10 cellular contexts compared by ENCODE assay signal in the genomic region with DNA sequence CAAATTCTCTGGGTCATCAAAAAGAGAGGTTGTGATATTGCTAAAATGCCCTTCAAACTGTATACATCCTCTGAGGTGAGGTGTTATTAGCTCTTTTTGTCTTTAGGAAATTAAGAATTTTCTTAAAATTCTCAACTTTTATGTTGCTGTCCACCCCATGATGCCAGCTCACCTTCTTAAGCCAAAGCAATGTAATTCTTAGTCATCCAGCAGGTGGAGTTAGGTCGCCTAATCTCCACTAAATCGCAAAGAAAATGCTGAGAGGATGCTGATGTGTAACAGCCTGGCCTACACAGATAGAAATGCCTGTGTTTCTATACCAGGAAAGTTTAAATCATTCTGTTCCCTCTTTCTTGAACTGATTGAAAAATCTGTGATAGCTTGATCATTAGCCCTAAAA.
A peak's percentile ranks its signal among the peaks of the same experiment; 100 is the strongest.
DNase-seq lines count a peak whose midpoint lies in the region; ATAC-seq and TF ChIP-seq lines count a peak whose summit lies in the region.
"Had no signal": no experiment of that assay in that cellular context is flagged by ENCODE, and none has a peak within 500 bp of the region (broad histone marks: within the 10 kb centered on the region; RNA-seq: fewer than 3 reads in every experiment).

No MANE protein-coding gene starts in this region.

- no peaks in the 10 kb centered on the region for H3K9me3 Mint-ChIP-seq in CD4-positive, CD25-positive, alpha-beta regulatory T cell
- H3K9me3 Mint-ChIP-seq: naive thymus-derived CD8-positive, alpha-beta T cell had no signal

- 2 to 6% methylated on average over 2 of the region's 2 CpGs for WGBS in body of pancreas, 2 donors
- WGBS in suprapubic skin: 47% methylated on average over 2 of the region's 2 CpGs

- TF ChIP-seq EP300 in suprapubic skin (IDR thresholded peaks at IDR 0.05): no peak

- no peak for TF ChIP-seq POLR2A in body of pancreas (IDR thresholded peaks at IDR 0.05)
- TF ChIP-seq POLR2A in suprapubic skin (IDR thresholded peaks at IDR 0.05): no peak

- H3K27me3 Mint-ChIP-seq in CD4-positive, CD25-positive, alpha-beta regulatory T cell: no peaks in the 10 kb centered on the region

- H3K36me3 ChIP-seq in CD4-positive, CD25-positive, alpha-beta regulatory T cell (ENCODE audit: control insufficient read depth, insufficient read depth, low read length): no peaks in the 10 kb centered on the region
- no peaks in the 10 kb centered on the region for H3K36me3 ChIP-seq in body of pancreas (replicated peaks in 1 of 2; ENCODE audit: insufficient read depth in 1 of 2, low read depth in 2 of 2)
- H3K36me3 ChIP-seq in lower lobe of right lung: no peaks in the 10 kb centered on the region
- H3K36me3 ChIP-seq in suprapubic skin: no peaks in the 10 kb centered on the region
- H3K36me3 ChIP-seq: SJSA1 had no signal

- H3K4me3 ChIP-seq in CD4-positive, CD25-positive, alpha-beta regulatory T cell (ENCODE audit: low read depth, low read length): no peak overlapping the region
- H3K4me3 ChIP-seq in body of pancreas (no peak overlapping the region), lower lobe of right lung (no peak overlapping the region), suprapubic skin (no peak overlapping the region)
- H3K4me3 ChIP-seq: SJSA1 had no signal

- peak in 2 of 3 donors; percentile 21 to 56 for DNase-seq in CD4-positive, CD25-positive, alpha-beta regulatory T cell
- DNase-seq in NCI-H2107 treated with DMSO at 0.1 percent for 48 hours (lab: John Stamatoyannopoulos, UW; ENCODE audit: unreplicated experiment) (peak; percentile 4), body of pancreas (peak in 2 of 4 donors; percentile 16 to 31), lower lobe of right lung (no peak), suprapubic skin (ENCODE audit: low spot score in 2 of 2) (no peak), KG1 (lab: John Stamatoyannopoulos, UW) (no peak)

- H3K27me3 ChIP-seq in CD4-positive, CD25-positive, alpha-beta regulatory T cell (ENCODE audit: control insufficient read depth, insufficient read depth, low read length): no peaks in the 10 kb centered on the region
- H3K27me3 ChIP-seq in body of pancreas (no peaks in the 10 kb centered on the region), lower lobe of right lung (ENCODE audit: low read depth) (no peaks in the 10 kb centered on the region), suprapubic skin (no peaks in the 10 kb centered on the region)
- H3K27me3 ChIP-seq: SJSA1 had no signal

- TF ChIP-seq CTCF in body of pancreas (IDR thresholded peaks at IDR 0.05) (peak in 6 of 7 experiments; percentile 44 to 67 (median 53)), lower lobe of right lung (IDR thresholded peaks at IDR 0.05) (peak; percentile 51), suprapubic skin (IDR thresholded peaks at IDR 0.05) (no peak)

- H3K9me3 ChIP-seq in CD4-positive, CD25-positive, alpha-beta regulatory T cell (ENCODE audit: control insufficient read depth in 2 of 2, low read length in 2 of 2): no peaks in the 10 kb centered on the region
- no peaks in the 10 kb centered on the region for H3K9me3 ChIP-seq in body of pancreas
- H3K9me3 ChIP-seq in lower lobe of right lung: no peaks in the 10 kb centered on the region
- H3K9me3 ChIP-seq in suprapubic skin: no peaks in the 10 kb centered on the region
- H3K9me3 ChIP-seq: SJSA1 had no signal

- peak in 1 of 2 donors; percentile 53 for ATAC-seq in CD4-positive, CD25-positive, alpha-beta regulatory T cell (ENCODE audit: low read depth in 2 of 2)
- ATAC-seq in GM18870 (IDR thresholded peaks at IDR 0.05; ENCODE audit: unreplicated experiment) (peak; percentile 87), HG03039 (IDR thresholded peaks at IDR 0.05; ENCODE audit: unreplicated experiment) (peak; percentile 84), body of pancreas (peak; percentile 81), lower lobe of right lung (peak; percentile 66 to 86)

- intact Hi-C loops in body of pancreas (cut with DNase I): no loop called here
- intact Hi-C loops in lower lobe of right lung (cut with DNase I): no loop called here

- no peaks in the 10 kb centered on the region for H3K4me1 ChIP-seq in CD4-positive, CD25-positive, alpha-beta regulatory T cell (ENCODE audit: control insufficient read depth, insufficient read depth, low read length, poor library complexity, severe bottlenecking)
- H3K4me1 ChIP-seq in body of pancreas (peaks cover 13% of the 10 kb centered on the region), lower lobe of right lung (no peaks in the 10 kb centered on the region), suprapubic skin (no peaks in the 10 kb centered on the region)
- H3K4me1 ChIP-seq: SJSA1 had no signal

- no peaks in the 10 kb centered on the region for H3K36me3 Mint-ChIP-seq in CD4-positive, CD25-positive, alpha-beta regulatory T cell
- H3K36me3 Mint-ChIP-seq: naive thymus-derived CD8-positive, alpha-beta T cell had no signal

- no peak overlapping the region for H3K27ac ChIP-seq in CD4-positive, CD25-positive, alpha-beta regulatory T cell (ENCODE audit: insufficient read depth, low read length, poor library complexity, severe bottlenecking)
- H3K27ac ChIP-seq in body of pancreas (no peak overlapping the region), lower lobe of right lung (no peak overlapping the region), suprapubic skin (no peak overlapping the region)
- H3K27ac ChIP-seq: SJSA1 had no signal

- no peak overlapping the region for H3K27ac Mint-ChIP-seq in CD4-positive, CD25-positive, alpha-beta regulatory T cell
- H3K27ac Mint-ChIP-seq: naive thymus-derived CD8-positive, alpha-beta T cell had no signal

- H3K4me3 Mint-ChIP-seq in CD4-positive, CD25-positive, alpha-beta regulatory T cell: no peak overlapping the region
- H3K4me3 Mint-ChIP-seq: naive thymus-derived CD8-positive, alpha-beta T cell had no signal

- no peaks in the 10 kb centered on the region for H3K4me1 Mint-ChIP-seq in CD4-positive, CD25-positive, alpha-beta regulatory T cell

Comparison
In these comparisons a context has a peak if more than half of its experiments do, and no peak if none do; other contexts are left out.
1. DNase-seq: peak in CD4-positive, CD25-positive, alpha-beta regulatory T cell (2 of 3) and NCI-H2107 treated with DMSO at 0.1 percent for 48 hours (single experiment); none in lower lobe of right lung (single experiment), suprapubic skin (0 of 2) and KG1 (single experiment).
2. CTCF ChIP-seq: peak in body of pancreas (6 of 7) and lower lobe of right lung (single experiment); none in suprapubic skin (0 of 2).